ENCODE assay signal across 21 cellular contexts in genomic region chr21:14405225-14405624, GRCh38.
"Had no signal": no experiment of that assay in that cellular context is flagged by ENCODE, and none has a peak within 500 bp of the region (broad histone marks: within the 10 kb centered on the region; RNA-seq: fewer than 3 reads in every experiment).

No MANE protein-coding gene starts in this region.

- H3K9me3 ChIP-seq: esophagus muscularis mucosa, gastrocnemius medialis, heart right ventricle, ovary, tibial artery, upper lobe of right lung, vagina had no signal

- H3K27ac ChIP-seq: epithelial cell of prostate, esophagus muscularis mucosa, gastrocnemius medialis, heart right ventricle, neural progenitor cell, ovary, tibial artery, upper lobe of right lung, vagina had no signal

- H3K27ac Mint-ChIP-seq: effector memory CD8-positive, alpha-beta T cell; mesothelial cell of epicardium; natural killer cell treated with Interleukin-12 subunit alpha and Interleukin-12 subunit beta and Interleukin-15 and Interleukin-18, amount 100 ng/mL, for 72 hours; neural progenitor cell; progenitor cell of endocrine pancreas had no signal

- ATAC-seq: effector memory CD8-positive, alpha-beta T cell; gastrocnemius medialis; heart right ventricle; left lobe of liver; natural killer cell treated with Interleukin-12 subunit alpha and Interleukin-12 subunit beta and Interleukin-15 and Interleukin-18, amount 100 ng/mL, for 72 hours; right cardiac atrium; upper lobe of right lung had no signal

- H3K27me3 ChIP-seq: esophagus muscularis mucosa, gastrocnemius medialis, heart right ventricle, neural progenitor cell, ovary, tibial artery, upper lobe of right lung, vagina had no signal

- H3K36me3 ChIP-seq: esophagus muscularis mucosa, gastrocnemius medialis, heart right ventricle, neural progenitor cell, ovary, tibial artery, upper lobe of right lung, vagina had no signal

- H3K4me1 ChIP-seq: esophagus muscularis mucosa, gastrocnemius medialis, heart right ventricle, neural progenitor cell, tibial artery, upper lobe of right lung, vagina had no signal

- H3K9me3 Mint-ChIP-seq: effector memory CD8-positive, alpha-beta T cell; natural killer cell treated with Interleukin-12 subunit alpha and Interleukin-12 subunit beta and Interleukin-15 and Interleukin-18, amount 100 ng/mL, for 72 hours; neural progenitor cell; stimulated activated naive CD8-positive, alpha-beta T cell treated with anti-CD3 and anti-CD28 coated beads, Interleukin-15, Interleukin-2, amounts not matched to agents 100 ng/mL and 50 ng/mL, for 24 hours had no signal

- H3K4me3 ChIP-seq: esophagus muscularis mucosa, gastrocnemius medialis, heart right ventricle, neural progenitor cell, ovary, tibial artery, upper lobe of right lung, vagina had no signal

- H3K4me2 ChIP-seq: neural progenitor cell had no signal

- H3K4me1 Mint-ChIP-seq: neural progenitor cell had no signal

- DNase-seq: effector memory CD8-positive, alpha-beta T cell; gastrocnemius medialis; heart right ventricle; hypothalamus; kidney glomerular epithelial cell; nucleus accumbens; ovary; right cardiac atrium; small intestine; stimulated activated CD4-positive, alpha-beta T cell treated with anti-CD3 and anti-CD28 coated beads, Interleukin-2, amount 100 ng/mL, for 48 hours; tibial artery; upper lobe of right lung had no signal

- H3K4me3 Mint-ChIP-seq: effector memory CD8-positive, alpha-beta T cell; mesothelial cell of epicardium; natural killer cell treated with Interleukin-12 subunit alpha and Interleukin-12 subunit beta and Interleukin-15 and Interleukin-18, amount 100 ng/mL, for 72 hours; neural progenitor cell; stimulated activated naive CD8-positive, alpha-beta T cell treated with anti-CD3 and anti-CD28 coated beads, Interleukin-15, Interleukin-2, amounts not matched to agents 100 ng/mL and 50 ng/mL, for 24 hours had no signal

- H3K9ac ChIP-seq: neural progenitor cell had no signal

- H3K36me3 Mint-ChIP-seq: neural progenitor cell had no signal

- H3K27me3 Mint-ChIP-seq: effector memory CD8-positive, alpha-beta T cell; progenitor cell of endocrine pancreas; stimulated activated naive CD8-positive, alpha-beta T cell treated with anti-CD3 and anti-CD28 coated beads, Interleukin-15, Interleukin-2, amounts not matched to agents 100 ng/mL and 50 ng/mL, for 24 hours had no signal
